In genomic region chr14:54182419-54183040, GRCh38 we compare ENCODE assay signal across 13 cellular contexts.
A peak's percentile ranks its signal among the peaks of the same experiment; 100 is the strongest.
DNase-seq lines count a peak whose midpoint lies in the region; ATAC-seq, FAIRE-seq and TF ChIP-seq lines count a peak whose summit lies in the region.
"Had no signal": no experiment of that assay in that cellular context is flagged by ENCODE, and none has a peak within 500 bp of the region (broad histone marks: within the 10 kb centered on the region; RNA-seq: fewer than 3 reads in every experiment).

No MANE protein-coding gene starts in this region.

- no peak overlapping the region for H3K23ac ChIP-seq in mesendoderm (ENCODE audit: low read length)

- no peak overlapping the region for H4K5ac ChIP-seq in mesendoderm (ENCODE audit: low read length)

- H2BK15ac ChIP-seq in mesendoderm (replicated peaks; ENCODE audit: low read depth), result no peak overlapping the region

- H3K27me3 ChIP-seq in mesendoderm (ENCODE audit: insufficient read depth, low read length, poor library complexity), result no peaks in the 10 kb centered on the region
- H3K27me3 ChIP-seq: adrenal gland had no signal

- peak overlapping the region; percentile 9 for H2BK120ac ChIP-seq in mesendoderm (ENCODE audit: low read depth, low read length)

- no peaks in the 10 kb centered on the region for H3K79me1 ChIP-seq in mesendoderm (ENCODE audit: low read length)

- H3K4me3 Mint-ChIP-seq in Calu3 (ENCODE audit: low read depth, unreplicated experiment), result no peak overlapping the region
- H3K4me3 Mint-ChIP-seq: CD4-positive, alpha-beta T cell had no signal

- BruUV-seq in Calu3 (replicated peaks; lab: Mats Ljungman, UMichigan), result no TSS peak

- H3K4ac ChIP-seq in mesendoderm (ENCODE audit: low read depth, low read length), result no peak overlapping the region

- H4K8ac ChIP-seq in mesendoderm (ENCODE audit: low read depth, low read length), result no peak overlapping the region

- no peak overlapping the region for H3K27ac ChIP-seq in mesendoderm (ENCODE audit: low read depth, low read length)
- H3K27ac ChIP-seq: adrenal gland had no signal

- no peak overlapping the region for H3K4me3 ChIP-seq in mesendoderm (ENCODE audit: low read length)
- H3K4me3 ChIP-seq: adrenal gland had no signal

- no peak overlapping the region for H2AK5ac ChIP-seq in mesendoderm (ENCODE audit: low read length)

- H3K56ac ChIP-seq in mesendoderm (ENCODE audit: low read length), result no peak overlapping the region

- TF ChIP-seq CTCF in Calu3 (IDR thresholded peaks at IDR 0.05; ENCODE audit: unreplicated experiment), result no peak

- DNase-seq in Calu3, result peak; percentile 14
- peak; percentile 29 for DNase-seq in HTR-8/SVneo (ENCODE audit: insufficient read length, low spot score)
- peak; percentile 74 for DNase-seq in dermis blood vessel endothelial cell
- no peak for DNase-seq in mesendoderm
- DNase-seq in epidermal melanocyte (ENCODE audit: insufficient read length, low spot score), result no peak
- no peak for DNase-seq in cerebellar cortex (ENCODE audit: low spot score)
- DNase-seq: activated CD8-positive, alpha-beta memory T cell treated with anti-CD3 and anti-CD28 coated beads, Interleukin-2, amount 50 U/mL, for 4 hours; adrenal gland; CD4-positive, alpha-beta T cell; NCI-H510A treated with DMSO at 0.1 percent for 48 hours; retina had no signal

- H3K18ac ChIP-seq in mesendoderm (ENCODE audit: low read length), result no peak overlapping the region

- no peaks in the 10 kb centered on the region for H3K36me3 ChIP-seq in mesendoderm (ENCODE audit: control insufficient read depth, insufficient read depth, low read length)
- H3K36me3 ChIP-seq: adrenal gland had no signal

- ATAC-seq in HG02970 (IDR thresholded peaks at IDR 0.05; ENCODE audit: low FRiP score, unreplicated experiment) (no peak), HG03175 (IDR thresholded peaks at IDR 0.05; ENCODE audit: unreplicated experiment) (no peak)

- CTCF ChIA-PET in Calu3 (lab: Charles Lee), result interaction anchor here (0.6 to 2.1 kb wide), 4 partner anchors 70 to 205 kb away, joined by 3 to 6 read pairs (median 4); no protein-coding TSS in a partner anchor

- no peak overlapping the region for H3K4me2 ChIP-seq in mesendoderm (ENCODE audit: low read length)

- H3K9me3 Mint-ChIP-seq in Calu3 (ENCODE audit: low read depth, unreplicated experiment), result no peaks in the 10 kb centered on the region
- H3K9me3 Mint-ChIP-seq: CD4-positive, alpha-beta T cell had no signal

- no peak overlapping the region for H3K9ac ChIP-seq in mesendoderm (ENCODE audit: low read length)

- H3K36me3 Mint-ChIP-seq in Calu3 (ENCODE audit: insufficient read depth, unreplicated experiment), result no peaks in the 10 kb centered on the region

- H3K4me1 Mint-ChIP-seq in Calu3 (ENCODE audit: low read depth, unreplicated experiment), result peaks cover 21% of the 10 kb centered on the region

- no peak overlapping the region for H2BK5ac ChIP-seq in mesendoderm (ENCODE audit: low read length)

- peak overlapping the region; percentile 91 for H3K27ac Mint-ChIP-seq in Calu3 (ENCODE audit: unreplicated experiment)
- H3K27ac Mint-ChIP-seq: CD4-positive, alpha-beta T cell had no signal

- no CpG with 5 or more reads among the region's 2 CpGs for WGBS in mesendoderm (ENCODE audit: extremely low coverage, insufficient coverage, low lambda C conversion rate)

- intact Hi-C loops in Calu3 (cut with micrococcal nuclease; ENCODE audit: unreplicated experiment), result loop anchor here (10.0 kb wide), 1 partner anchor 72 kb away; no protein-coding TSS in a partner anchor

- no peaks in the 10 kb centered on the region for H3K27me3 Mint-ChIP-seq in Calu3 (ENCODE audit: unreplicated experiment)

- no peaks in the 10 kb centered on the region for H3K4me1 ChIP-seq in mesendoderm (ENCODE audit: control insufficient read depth, low read depth, low read length)
- H3K4me1 ChIP-seq: adrenal gland had no signal

- FAIRE-seq in HTR-8/SVneo (lab: Jason Lieb, UNC), result no peak

- H3K79me2 ChIP-seq in mesendoderm (ENCODE audit: control insufficient read depth, insufficient read depth, low read length), result no peaks in the 10 kb centered on the region

Comparison
In these comparisons a context has a peak if more than half of its experiments do, and no peak if none do; other contexts are left out.
1. DNase-seq: peak in Calu3 (single experiment), HTR-8/SVneo (single experiment) and dermis blood vessel endothelial cell (single experiment); none in mesendoderm (single experiment), epidermal melanocyte (single experiment) and cerebellar cortex (single experiment).